Comparison of ENCODE assay signal across 9 cellular contexts in genomic region chr19:53131732-53132131, GRCh38. TPM values are rescaled to one million over a fixed set of nuclear protein-coding genes. Genes with fewer than 3 reads are reported as not detected.
DNase-seq lines count a peak whose midpoint lies in the region; ATAC-seq and TF ChIP-seq lines count a peak whose summit lies in the region.
"Had no signal": no experiment of that assay in that cellular context is flagged by ENCODE, and none has a peak within 500 bp of the region (broad histone marks: within the 10 kb centered on the region; RNA-seq: fewer than 3 reads in every experiment).

No MANE protein-coding gene starts in this region.

- H3K27ac ChIP-seq in Karpas-422 (ENCODE audit: low read length) (peak overlapping the region; percentile 12; the same call in 1 of the 2 replicates), endodermal cell (ENCODE audit: low read depth, low read length) (no peak overlapping the region)

- H3K27me3 Mint-ChIP-seq in endodermal cell (ENCODE audit: insufficient read depth) (peaks cover 14% of the 10 kb centered on the region), nephron (ENCODE audit: low read depth) (no peaks in the 10 kb centered on the region)

- H3K4me1 Mint-ChIP-seq in endodermal cell: peaks cover 26% of the 10 kb centered on the region
- peaks cover 19% of the 10 kb centered on the region for H3K4me1 Mint-ChIP-seq in nephron
- H3K4me1 Mint-ChIP-seq: activated CD8-positive, alpha-beta memory T cell treated with anti-CD3 and anti-CD28 coated beads, Interleukin-2, amount 10 ng/mL, durations not matched to agents 7 days and 5 days had no signal

- H3K4me3 ChIP-seq in AG04449 (ENCODE audit: low read depth, low read length): peak overlapping the region; percentile 78
- H3K4me3 ChIP-seq in Karpas-422 (ENCODE audit: low read length): peak overlapping the region; percentile 76
- peak overlapping the region; percentile 89 for H3K4me3 ChIP-seq in endodermal cell (ENCODE audit: low read length)
- no peak overlapping the region for H3K4me3 ChIP-seq in BE2C (ENCODE audit: low read depth, low read length)

- no peaks in the 10 kb centered on the region for H3K27me3 ChIP-seq in Karpas-422 (ENCODE audit: low read length)
- H3K27me3 ChIP-seq in endodermal cell (ENCODE audit: control insufficient read depth, insufficient read depth, low read length, poor library complexity, severe bottlenecking): no peaks in the 10 kb centered on the region
- no peaks in the 10 kb centered on the region for H3K27me3 ChIP-seq in BE2C

- POLR2A ChIA-PET in AG04449 (lab: Yijun Ruan, JAX): no interaction called here

- no peaks in the 10 kb centered on the region for H4K20me1 ChIP-seq in Karpas-422 (ENCODE audit: insufficient read depth, low read depth, low read length)

- H3K9me3 Mint-ChIP-seq in endodermal cell (peaks cover 4% of the 10 kb centered on the region), nephron (peaks cover 12% of the 10 kb centered on the region)

- H3K79me2 ChIP-seq in Karpas-422 (ENCODE audit: low read length): peaks cover 50% of the 10 kb centered on the region

- H3K27ac Mint-ChIP-seq in endodermal cell (peak overlapping the region; percentile 83), nephron (peak overlapping the region in 2 of 3 experiments; percentile 8 to 16)
- H3K27ac Mint-ChIP-seq: activated CD8-positive, alpha-beta memory T cell treated with anti-CD3 and anti-CD28 coated beads, Interleukin-2, amount 10 ng/mL, durations not matched to agents 7 days and 5 days had no signal

- 78 to 86% methylated on average over 5 to 6 of the region's 6 CpGs for WGBS in endodermal cell (ENCODE audit: insufficient coverage in 1 of 2, insufficient read length in 1 of 2), 2 experiments

- H3K4me3 Mint-ChIP-seq in endodermal cell (peak overlapping the region; percentile 76), nephron (peak overlapping the region; percentile 85 to 94 (median 89))
- H3K4me3 Mint-ChIP-seq: activated CD8-positive, alpha-beta memory T cell treated with anti-CD3 and anti-CD28 coated beads, Interleukin-2, amount 10 ng/mL, durations not matched to agents 7 days and 5 days had no signal

- H3K4me1 ChIP-seq in Karpas-422 (ENCODE audit: low read length) (peaks cover 20% of the 10 kb centered on the region), endodermal cell (ENCODE audit: control insufficient read depth, insufficient read depth, low read length) (no peaks in the 10 kb centered on the region), BE2C (no peaks in the 10 kb centered on the region)

- DNase-seq in AG04449 (ENCODE audit: low read depth, low spot score): no peak
- DNase-seq in Karpas-422: no peak
- DNase-seq in endodermal cell: no peak
- DNase-seq in pons (ENCODE audit: low spot score): no peak
- DNase-seq in NCI-H1694 (lab: John Stamatoyannopoulos, UW): no peak
- no peak for DNase-seq in BE2C
- DNase-seq: activated CD8-positive, alpha-beta memory T cell treated with anti-CD3 and anti-CD28 coated beads, Interleukin-2, amount 10 ng/mL, durations not matched to agents 7 days and 5 days had no signal

- no peak for ATAC-seq in HG03108 (IDR thresholded peaks at IDR 0.05; ENCODE audit: unreplicated experiment)
- ATAC-seq: activated CD8-positive, alpha-beta memory T cell treated with anti-CD3 and anti-CD28 coated beads, Interleukin-2, amount 10 ng/mL, durations not matched to agents 7 days and 5 days had no signal

- CTCF ChIA-PET in AG04449 (lab: Yijun Ruan, JAX): no interaction called here

- peak overlapping the region; percentile 81 for H3K9ac ChIP-seq in Karpas-422 (ENCODE audit: low read length)
- H3K9ac ChIP-seq in endodermal cell (ENCODE audit: extremely low read depth, low read length, poor library complexity, severe bottlenecking): no peak overlapping the region

- peak overlapping the region; percentile 81 for H3K4me2 ChIP-seq in Karpas-422 (ENCODE audit: low read depth, low read length, poor library complexity, severe bottlenecking)

- no peaks in the 10 kb centered on the region for H3K9me2 ChIP-seq in Karpas-422 (replicated peaks; ENCODE audit: insufficient read depth, low read length)

- H2AFZ ChIP-seq in Karpas-422 (ENCODE audit: low read length): peak overlapping the region; percentile 83; the same call in 1 of the 2 replicates

- no peaks in the 10 kb centered on the region; the same call in 1 of the 2 replicates for H3K36me3 ChIP-seq in Karpas-422 (ENCODE audit: insufficient read depth, low read length)
- no peaks in the 10 kb centered on the region for H3K36me3 ChIP-seq in endodermal cell (ENCODE audit: control insufficient read depth, insufficient read depth, low read length)
- H3K36me3 ChIP-seq in BE2C: no peaks in the 10 kb centered on the region

- H3K9me3 ChIP-seq in Karpas-422 (ENCODE audit: low read length): no peaks in the 10 kb centered on the region; the same call in 1 of the 2 replicates
- peaks cover 6% of the 10 kb centered on the region for H3K9me3 ChIP-seq in endodermal cell (ENCODE audit: control insufficient read depth, low read length)
- H3K9me3 ChIP-seq in BE2C: peaks cover 7% of the 10 kb centered on the region

- H3K36me3 Mint-ChIP-seq in endodermal cell (ENCODE audit: low read depth): peaks cover 11% of the 10 kb centered on the region
- peaks cover 42% of the 10 kb centered on the region for H3K36me3 Mint-ChIP-seq in nephron (ENCODE audit: low read depth)

- TF ChIP-seq CTCF in AG04449 (IDR thresholded peaks at IDR 0.05; ENCODE audit: insufficient read depth, low read length, missing control alignments): no peak
- TF ChIP-seq CTCF in endodermal cell (conservative IDR thresholded peaks at IDR 0.05): no peak
- no peak for TF ChIP-seq CTCF in nephron (IDR thresholded peaks at IDR 0.05; ENCODE audit: unreplicated experiment in 3 of 3)
- no peak for TF ChIP-seq CTCF in BE2C (IDR thresholded peaks at IDR 0.05; ENCODE audit: low read depth, low read length)

RNA-seq across cellular contexts. Expression of gene ZNF415, which starts 1.0 kb away (rescaled TPM):
- total RNA-seq in Karpas-422 (2014; rRNA removed; shearing (Covaris generic); ENCODE audit: low replicate concordance): 9.1 and 11.1 TPM in 2 replicates
- total RNA-seq in endodermal cell: 10 to 100 TPM; 12.6 to 19.4 TPM
- polyA plus RNA-seq in endodermal cell (2013, experiment 1 of 2): 10.1 TPM
- 12.3 TPM for polyA plus RNA-seq in endodermal cell (2013, experiment 2 of 2)
- 1.1 TPM for polyA plus RNA-seq in BE2C (2012; ENCODE audit: insufficient read depth, insufficient read length, low read depth)

RNA-seq across cellular contexts. Expression of gene ZNF347, which starts 27.1 kb away (rescaled TPM):
- 11.3 and 17.6 TPM in 2 replicates for total RNA-seq in Karpas-422 (2014; rRNA removed; shearing (Covaris generic); ENCODE audit: low replicate concordance)
- total RNA-seq in endodermal cell: 10 to 100 TPM; 17.7 to 25.5 TPM
- polyA plus RNA-seq in endodermal cell (2013, experiment 1 of 2): 7.9 TPM
- polyA plus RNA-seq in endodermal cell (2013, experiment 2 of 2): 7.3 TPM
- polyA plus RNA-seq in BE2C (2012; ENCODE audit: insufficient read depth, insufficient read length, low read depth): 3.1 TPM

RNA-seq across cellular contexts. Expression of gene ZNF160, which starts 28.5 kb away (rescaled TPM):
- 97.3 and 122 TPM in 2 replicates for total RNA-seq in Karpas-422 (2014; rRNA removed; shearing (Covaris generic); ENCODE audit: low replicate concordance)
- 10 to 100 TPM; 51.7 to 78.3 TPM for total RNA-seq in endodermal cell
- polyA plus RNA-seq in endodermal cell (2013, experiment 1 of 2): 33.4 TPM
- polyA plus RNA-seq in endodermal cell (2013, experiment 2 of 2): 33.4 TPM
- polyA plus RNA-seq in BE2C (2012; ENCODE audit: insufficient read depth, insufficient read length, low read depth): 4.4 TPM
